Comparison of ENCODE assay signal across 21 cellular contexts in genomic region chr6:110552076-110552475, GRCh38.
"Had no signal": no experiment of that assay in that cellular context is flagged by ENCODE, and none has a peak within 500 bp of the region (broad histone marks: within the 10 kb centered on the region; RNA-seq: fewer than 3 reads in every experiment).

No MANE protein-coding gene starts in this region.

- H3K27ac ChIP-seq: SJSA1, SK-N-MC had no signal

- DNase-seq: IMR-90, Karpas-422, KG1, MG63, NCI-H1092 treated with DMSO at 0.1 percent for 48 hours, NCI-H1436, NCI-H187, NCI-H2029, NCI-H2081 treated with DMSO at 0.1 percent for 48 hours, NCI-H2171, NCI-H226, NCI-H446, NCI-H510A, NCI-H524 treated with DMSO at 0.1 percent for 48 hours, NCI-H69, NCI-H774, Right ventricle myocardium superior, RPMI8226, SIG-M5 had no signal
